Comparison of ENCODE assay signal across 17 cellular contexts in genomic region chr6:99933129-99933528, GRCh38.
DNase-seq lines count a peak whose midpoint lies in the region; ATAC-seq and TF ChIP-seq lines count a peak whose summit lies in the region.
"Had no signal": no experiment of that assay in that cellular context is flagged by ENCODE, and none has a peak within 500 bp of the region (broad histone marks: within the 10 kb centered on the region; RNA-seq: fewer than 3 reads in every experiment).

No MANE protein-coding gene starts in this region.

- H3K9ac ChIP-seq in mammary epithelial cell (ENCODE audit: insufficient read depth, low read length), result no peak overlapping the region

- POLR2A ChIA-PET in AG04450 (lab: Yijun Ruan, JAX), result no interaction called here

- dilution Hi-C loops in mammary epithelial cell (cut with HindIII; ENCODE audit: low sequenced_read_pairs), result no loop called here

- H3K27ac ChIP-seq in AG04450 (ENCODE audit: low read depth, low read length) (no peak overlapping the region), mammary epithelial cell (ENCODE audit: insufficient read depth, low read depth, low read length) (no peak overlapping the region), adrenal gland (no peak overlapping the region)
- H3K27ac ChIP-seq: skin epidermis had no signal

- CTCF ChIA-PET in AG04450 (lab: Charles Lee) (interaction anchor here (2.1 kb wide), 1 partner anchor 65 kb away, joined by 10 read pairs; no protein-coding TSS in a partner anchor), mammary epithelial cell (lab: Charles Lee; ENCODE audit: low non-redundant PET) (no interaction called here)

- H3K9me3 ChIP-seq in AG04450 (ENCODE audit: control insufficient read depth, insufficient read depth, low read length), result peaks cover 4% of the 10 kb centered on the region; the same call in 1 of the 2 replicates
- no peaks in the 10 kb centered on the region for H3K9me3 ChIP-seq in mammary epithelial cell (replicated peaks; ENCODE audit: insufficient read depth, low read length)
- no peaks in the 10 kb centered on the region for H3K9me3 ChIP-seq in adrenal gland (replicated peaks in 1 of 3)
- H3K9me3 ChIP-seq: BE2C had no signal

- peak overlapping the region; percentile 30 for H3K4me2 ChIP-seq in mammary epithelial cell (ENCODE audit: insufficient read depth, low read depth, low read length)

- no peaks in the 10 kb centered on the region for H3K36me3 ChIP-seq in mammary epithelial cell (ENCODE audit: insufficient read depth, low read length)
- H3K36me3 ChIP-seq in adrenal gland (replicated peaks in 1 of 2), result no peaks in the 10 kb centered on the region
- H3K36me3 ChIP-seq: BE2C, MG63 had no signal

- TF ChIP-seq CTCF in AG04450 (IDR thresholded peaks at IDR 0.05; ENCODE audit: low read depth, low read length), result no peak
- TF ChIP-seq CTCF in mammary epithelial cell (conservative IDR thresholded peaks at IDR 0.05 in 1 of 2, IDR thresholded peaks at IDR 0.05 in 1 of 2; ENCODE audit: extremely low read depth in 1 of 2, insufficient read depth in 1 of 2, low read depth in 1 of 2, low read length in 2 of 2), result no peak
- no peak for TF ChIP-seq CTCF in adrenal gland (IDR thresholded peaks at IDR 0.05)

- intact Hi-C loops in mammary epithelial cell (cut with micrococcal nuclease), result no loop called here
- intact Hi-C loops in adrenal gland (cut with DNase I), result no loop called here

- no peak for ATAC-seq in HG02642 (IDR thresholded peaks at IDR 0.05; ENCODE audit: poor library complexity, unreplicated experiment)
- no peak for ATAC-seq in GM19397 (IDR thresholded peaks at IDR 0.05; ENCODE audit: unreplicated experiment)
- ATAC-seq: activated CD4-positive, CD25-positive, alpha-beta regulatory T cell treated with anti-CD3 and anti-CD28 coated beads, Interleukin-2, amount 50 U/mL, for 24 hours; stimulated activated naive CD8-positive, alpha-beta T cell treated with anti-CD3 and anti-CD28 coated beads, Interleukin-15, Interleukin-2, amounts not matched to agents 100 U/mL and 50 U/mL, for 24 hours had no signal

- H2AFZ ChIP-seq in mammary epithelial cell (ENCODE audit: low read depth, low read length), result no peak overlapping the region

- no peaks in the 10 kb centered on the region for H3K27me3 ChIP-seq in AG04450 (ENCODE audit: control insufficient read depth, insufficient read depth, low read length)
- H3K27me3 ChIP-seq in mammary epithelial cell (ENCODE audit: insufficient read depth, low read length), result no peaks in the 10 kb centered on the region
- no peaks in the 10 kb centered on the region for H3K27me3 ChIP-seq in adrenal gland
- H3K27me3 ChIP-seq: BE2C, MG63 had no signal

- DNase-seq in AG04450 (ENCODE audit: low read depth, low spot score), result peak; percentile 34
- peak; percentile 62 for DNase-seq in HT1080 (ENCODE audit: low read depth)
- DNase-seq in mammary epithelial cell, result peak; percentile 6
- peak; percentile 14 for DNase-seq in kidney tubule cell (ENCODE audit: low spot score)
- DNase-seq in mucosa of gallbladder (ENCODE audit: low spot score), result no peak
- no peak for DNase-seq in adrenal gland
- DNase-seq: BE2C; erythroblast; H9; MG63; NCI-H2029 treated with DMSO at 0.1 percent for 48 hours; NCI-H774; stimulated activated naive CD8-positive, alpha-beta T cell treated with anti-CD3 and anti-CD28 coated beads, Interleukin-15, Interleukin-2, amounts not matched to agents 100 U/mL and 50 U/mL, for 24 hours had no signal

- no peaks in the 10 kb centered on the region for H4K20me1 ChIP-seq in mammary epithelial cell (ENCODE audit: insufficient read depth, low read length)

- H3K4me1 ChIP-seq in mammary epithelial cell (ENCODE audit: insufficient read depth, low read length), result peaks cover 8% of the 10 kb centered on the region
- H3K4me1 ChIP-seq in adrenal gland (replicated peaks in 1 of 2), result no peaks in the 10 kb centered on the region
- H3K4me1 ChIP-seq: BE2C had no signal

- no TSS peak for BruUV-seq in mammary epithelial cell (replicated peaks; lab: Mats Ljungman, UMichigan)

- in situ Hi-C loops in mammary epithelial cell (cut with MboI; ENCODE audit: low sequenced_read_pairs in 2 of 2), result no loop called here

- no peaks in the 10 kb centered on the region for H3K79me2 ChIP-seq in mammary epithelial cell (ENCODE audit: insufficient read depth, low read length)

- no peak for TF ChIP-seq POLR2A in adrenal gland (IDR thresholded peaks at IDR 0.05)

- H3K4me3 ChIP-seq in AG04450 (ENCODE audit: low read depth, low read length), result no peak overlapping the region
- H3K4me3 ChIP-seq in mammary epithelial cell (replicated peaks in 1 of 3; ENCODE audit: insufficient read depth in 1 of 3, low read depth in 2 of 3, low read length in 3 of 3), result no peak overlapping the region
- H3K4me3 ChIP-seq in adrenal gland, result no peak overlapping the region
- H3K4me3 ChIP-seq: MG63, skin epidermis had no signal

Comparison
In these comparisons a context has a peak if more than half of its experiments do, and no peak if none do; other contexts are left out.
1. DNase-seq: peak in AG04450 (single experiment), HT1080 (single experiment), mammary epithelial cell (single experiment) and kidney tubule cell (single experiment); none in mucosa of gallbladder (single experiment) and adrenal gland (0 of 7).